8 cellular contexts compared by ENCODE assay signal in the genomic region with DNA sequence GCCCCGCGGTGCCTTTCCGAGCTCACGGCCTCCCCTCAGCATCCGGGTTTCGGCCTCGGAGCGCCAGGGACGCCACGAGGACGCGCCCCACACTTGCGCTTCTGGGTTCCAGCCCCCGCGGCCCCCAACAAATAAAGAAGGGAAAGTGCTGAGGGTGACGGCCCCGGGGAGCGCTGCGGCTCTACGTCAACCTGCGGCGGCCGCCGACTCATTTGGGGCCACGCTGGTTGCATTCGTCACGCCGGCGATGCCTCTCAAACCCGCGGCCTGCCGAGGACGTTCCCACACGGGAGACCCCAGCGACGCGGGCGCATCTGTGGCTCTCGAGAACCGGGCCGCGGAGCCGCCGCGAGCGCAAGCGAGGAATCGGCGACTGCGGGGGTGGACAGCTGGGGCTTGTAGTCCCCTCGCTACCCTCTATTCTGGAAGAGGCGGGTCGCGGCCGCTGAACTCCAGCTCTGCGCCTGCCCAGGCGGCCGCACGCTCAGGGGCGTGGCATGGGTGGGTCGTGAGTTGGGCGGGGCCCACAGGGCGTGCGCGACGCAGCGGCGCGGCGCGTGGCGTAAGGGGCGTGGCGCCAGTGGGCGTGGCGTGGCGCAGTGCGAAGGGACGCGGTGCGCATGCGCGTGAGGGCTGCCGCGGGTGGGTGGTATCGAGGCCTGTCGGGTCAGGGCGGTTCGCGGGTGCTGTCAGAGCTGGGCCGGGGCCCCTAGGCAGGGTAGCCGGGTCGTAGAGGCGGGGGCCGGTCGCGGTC. TPM values are rescaled to one million over a fixed set of nuclear protein-coding genes. Genes with fewer than 3 reads are reported as not detected.
DNase-seq lines count a peak whose midpoint lies in the region; TF ChIP-seq lines count a peak whose summit lies in the region.

TSS of gene AMZ2 (plus strand) at position 599 of the 754 bp plus-strand sequence. CDS start 2,145 bp downstream, outside the sequence.

- H3K9ac ChIP-seq in ES-I3 (ENCODE audit: low read depth, low read length), result peak within 1 kb of the TSS; percentile 98
- peak within 1 kb of the TSS; percentile 98 for H3K9ac ChIP-seq in MM.1S (ENCODE audit: low read length)

- H2AFZ ChIP-seq in MM.1S (ENCODE audit: low read length), result peak within 1 kb of the TSS; percentile 77

- H3K4me2 ChIP-seq in MM.1S (ENCODE audit: low read depth, low read length), result peak within 1 kb of the TSS; percentile 90

- no peaks in the 10 kb centered on the region for H3K9me3 ChIP-seq in ES-I3 (ENCODE audit: control insufficient read depth, insufficient read depth, low read length)
- no peaks in the 10 kb centered on the region for H3K9me3 ChIP-seq in MM.1S (replicated peaks; ENCODE audit: insufficient read depth, low read length)

- peak within 1 kb of the TSS; percentile 82 to 95 (median 88) for H3K4me3 Mint-ChIP-seq in nephron
- H3K4me3 Mint-ChIP-seq in stimulated activated naive CD8-positive, alpha-beta T cell treated with anti-CD3 and anti-CD28 coated beads, Interleukin-15, Interleukin-2, amounts not matched to agents 100 ng/mL and 50 ng/mL, for 24 hours, result peak within 1 kb of the TSS; percentile 88

- no peaks in the 10 kb centered on the region for H3K9me2 ChIP-seq in MM.1S (replicated peaks; ENCODE audit: insufficient read depth, low read length)

- peak within 1 kb of the TSS; percentile 86 to 87 (median 87) for H3K27ac Mint-ChIP-seq in nephron
- peak within 1 kb of the TSS; percentile 97 for H3K27ac Mint-ChIP-seq in stimulated activated naive CD8-positive, alpha-beta T cell treated with anti-CD3 and anti-CD28 coated beads, Interleukin-15, Interleukin-2, amounts not matched to agents 100 ng/mL and 50 ng/mL, for 24 hours

- H3K36me3 ChIP-seq in ES-I3 (ENCODE audit: insufficient read depth, low read length) (peaks cover 13% of the 10 kb centered on the region), MM.1S (replicated peaks; ENCODE audit: insufficient read depth, low read length) (no peaks in the 10 kb centered on the region)

- H3F3A ChIP-seq in MM.1S (ENCODE audit: insufficient read depth, low read length), result no peaks in the 10 kb centered on the region

- H3K9me3 Mint-ChIP-seq in nephron, result no peaks in the 10 kb centered on the region
- H3K9me3 Mint-ChIP-seq in stimulated activated naive CD8-positive, alpha-beta T cell treated with anti-CD3 and anti-CD28 coated beads, Interleukin-15, Interleukin-2, amounts not matched to agents 100 ng/mL and 50 ng/mL, for 24 hours, result no peaks in the 10 kb centered on the region

- DNase-seq in HCEC 1CT (peak; percentile 90), MM.1S (peak; percentile 95), SHP77 treated with DMSO at 0.1 percent for 48 hours (lab: John Stamatoyannopoulos, UW) (peak; percentile 53), fibroblast of the aortic adventitia (ENCODE audit: low read depth) (peak; percentile 92)
- peak; percentile 99 for DNase-seq in activated effector memory CD4-positive, alpha-beta T cell treated with anti-CD3 and anti-CD28 coated beads, Interleukin-2, amount 50 U/mL, for 16 hours

- peaks cover 16% of the 10 kb centered on the region for H3K79me2 ChIP-seq in MM.1S (ENCODE audit: low read length)

- H3K27ac ChIP-seq in MM.1S (ENCODE audit: low read length), result peak within 1 kb of the TSS; percentile 86

- peaks cover 8% of the 10 kb centered on the region; the same call in 1 of the 2 replicates for H3K4me1 ChIP-seq in ES-I3 (ENCODE audit: insufficient read depth, low read length)
- H3K4me1 ChIP-seq in MM.1S (ENCODE audit: low read length), result peaks cover 11% of the 10 kb centered on the region

- H3K27me3 Mint-ChIP-seq in nephron (ENCODE audit: low read depth), result no peaks in the 10 kb centered on the region
- H3K27me3 Mint-ChIP-seq in stimulated activated naive CD8-positive, alpha-beta T cell treated with anti-CD3 and anti-CD28 coated beads, Interleukin-15, Interleukin-2, amounts not matched to agents 100 ng/mL and 50 ng/mL, for 24 hours, result no peaks in the 10 kb centered on the region

- H3K4me3 ChIP-seq in MM.1S (ENCODE audit: low read length) (peak within 1 kb of the TSS; percentile 94), fibroblast of the aortic adventitia (ENCODE audit: low read depth, low read length) (peak within 1 kb of the TSS; percentile 79)

- TF ChIP-seq CTCF in MM.1S (IDR thresholded peaks at IDR 0.05; ENCODE audit: low read length) (no peak), fibroblast of the aortic adventitia (IDR thresholded peaks at IDR 0.05; ENCODE audit: insufficient read depth, low read length) (no peak), nephron (IDR thresholded peaks at IDR 0.05; ENCODE audit: unreplicated experiment in 3 of 3) (no peak)

- H4K20me1 ChIP-seq in MM.1S (ENCODE audit: insufficient read depth, low read length), result no peaks in the 10 kb centered on the region

- no peaks in the 10 kb centered on the region for H3K27me3 ChIP-seq in MM.1S (replicated peaks; ENCODE audit: insufficient read depth, low read length)

- H3K36me3 Mint-ChIP-seq in nephron (ENCODE audit: low read depth), result peaks cover 5% of the 10 kb centered on the region
- H3K36me3 Mint-ChIP-seq in stimulated activated naive CD8-positive, alpha-beta T cell treated with anti-CD3 and anti-CD28 coated beads, Interleukin-15, Interleukin-2, amounts not matched to agents 100 ng/mL and 50 ng/mL, for 24 hours (ENCODE audit: low read depth), result peaks cover 31% of the 10 kb centered on the region

- peaks cover 14% of the 10 kb centered on the region for H3K4me1 Mint-ChIP-seq in nephron
- H3K4me1 Mint-ChIP-seq in stimulated activated naive CD8-positive, alpha-beta T cell treated with anti-CD3 and anti-CD28 coated beads, Interleukin-15, Interleukin-2, amounts not matched to agents 100 ng/mL and 50 ng/mL, for 24 hours (ENCODE audit: low read depth), result peaks cover 50% of the 10 kb centered on the region

RNA-seq across cellular contexts. Expression of gene AMZ2, which starts in this region (rescaled TPM):
- 89.7 and 170 TPM in 2 replicates for total RNA-seq in fibroblast of the aortic adventitia (ENCODE audit: low replicate concordance)

Comparison
In these comparisons a context has a peak if more than half of its experiments do, and no peak if none do; other contexts are left out.
1. Peak in every context shown above with its lines: DNase-seq, H3K4me3 ChIP-seq and H3K27ac ChIP-seq.